24 cellular contexts compared by ENCODE assay signal in genomic region chr19:3253270-3253669, GRCh38. TPM values are rescaled to one million over a fixed set of nuclear protein-coding genes. Genes with fewer than 3 reads are reported as not detected.
DNase-seq lines count a peak whose midpoint lies in the region; ATAC-seq, FAIRE-seq and TF ChIP-seq lines count a peak whose summit lies in the region.
"Had no signal": no experiment of that assay in that cellular context is flagged by ENCODE, and none has a peak within 500 bp of the region (broad histone marks: within the 10 kb centered on the region; RNA-seq: fewer than 3 reads in every experiment).

No MANE protein-coding gene starts in this region.

- H3K27me3 ChIP-seq in HepG2 (ENCODE audit: control insufficient read depth in 1 of 2, insufficient read depth in 2 of 2, low read length in 2 of 2): no peaks in the 10 kb centered on the region; a peak in 2 of 5 replicates
- no peaks in the 10 kb centered on the region for H3K27me3 ChIP-seq in right lobe of liver
- H3K27me3 ChIP-seq in brain microvascular endothelial cell (replicated peaks): no peaks in the 10 kb centered on the region
- peaks cover 10% of the 10 kb centered on the region for H3K27me3 ChIP-seq in CD4-positive, alpha-beta T cell (ENCODE audit: control insufficient read depth, insufficient read depth, low read length)
- H3K27me3 ChIP-seq: BLaER1 treated with 17β-estradiol and CSF1 and Interleukin-3, amounts not matched to agents 10 nM and 100 nM; uterus had no signal

- no TSS peak for BruUV-seq in HepG2 (replicated peaks; lab: Mats Ljungman, UMichigan)

- no peak overlapping the region for H2AFZ ChIP-seq in HepG2 (ENCODE audit: low read length)

- no peak for TF ChIP-seq EP300 in HepG2 (IDR thresholded peaks at IDR 0.05; ENCODE audit: low read depth in 2 of 2, low read length in 2 of 2)
- TF ChIP-seq EP300 in HepG2 (CRISPR knock-in tag; IDR thresholded peaks at IDR 0.05; ENCODE audit: borderline replicate concordance): no peak

- intact Hi-C loops in HepG2 (cut with micrococcal nuclease; ENCODE audit: unreplicated experiment): no loop called here
- intact Hi-C loops in right lobe of liver (cut with DNase I): no loop called here
- intact Hi-C loops in CD4-positive, alpha-beta T cell (cut with DNase I, micrococcal nuclease): no loop called here

- H3K4me1 ChIP-seq in HepG2 (ENCODE audit: insufficient read depth, low read length): no peaks in the 10 kb centered on the region
- H3K4me1 ChIP-seq in right lobe of liver: no peaks in the 10 kb centered on the region
- H3K4me1 ChIP-seq: esophagus muscularis mucosa, uterus had no signal

- no peaks in the 10 kb centered on the region for H4K20me1 ChIP-seq in HepG2 (ENCODE audit: insufficient read depth, low read length)
- H4K20me1 ChIP-seq: BLaER1 treated with 17β-estradiol and CSF1 and Interleukin-3, amounts not matched to agents 10 nM and 100 nM had no signal

- H3K27ac ChIP-seq in HepG2 (ENCODE audit: extremely low read length, insufficient read depth, low read length): no peak overlapping the region
- H3K27ac ChIP-seq in right lobe of liver: no peak overlapping the region
- no peak overlapping the region for H3K27ac ChIP-seq in brain microvascular endothelial cell
- no peak overlapping the region for H3K27ac ChIP-seq in CD4-positive, alpha-beta T cell (ENCODE audit: low read depth, low read length)
- H3K27ac ChIP-seq: BLaER1 treated with 17β-estradiol and CSF1 and Interleukin-3, amounts not matched to agents 10 nM and 100 nM; esophagus muscularis mucosa; RWPE1; uterus had no signal

- CTCF ChIA-PET in HepG2 (lab: Yijun Ruan, JAX; ENCODE audit: low intra/inter-chr PET ratio, low total read pairs): no interaction called here
- CTCF ChIA-PET in CD4-positive, alpha-beta T cell (lab: Charles Lee): no interaction called here

- no peak for TF ChIP-seq RAD21 in HepG2 (CRISPR knock-in tag; IDR thresholded peaks at IDR 0.05)

- no peak for FAIRE-seq in HepG2 (lab: Jason Lieb, UNC)
- FAIRE-seq: astrocyte had no signal

- WGBS in HepG2 (ENCODE audit: low lambda C conversion rate): 0% methylated on average over 1 of the region's 3 CpGs
- WGBS in right lobe of liver (ENCODE audit: insufficient coverage, low coverage, low lambda C conversion rate, missing lambda C conversion rate): 0% methylated on average over 1 of the region's 3 CpGs

- no peak for TF ChIP-seq CTCF in HepG2 (CRISPR knock-in tag; IDR thresholded peaks at IDR 0.05)
- TF ChIP-seq CTCF in right lobe of liver (IDR thresholded peaks at IDR 0.05): no peak
- TF ChIP-seq CTCF in brain microvascular endothelial cell (IDR thresholded peaks at IDR 0.05; ENCODE audit: low read depth, low read length, missing control alignments): peak; percentile 5
- TF ChIP-seq CTCF in CD4-positive, alpha-beta T cell (IDR thresholded peaks at IDR 0.05): no peak

- ATAC-seq in HepG2 (no peak), right lobe of liver (no peak), HG02610 (IDR thresholded peaks at IDR 0.05; ENCODE audit: unreplicated experiment) (no peak), GM19351 (IDR thresholded peaks at IDR 0.05; ENCODE audit: unreplicated experiment) (no peak)
- no peak for ATAC-seq in CD4-positive, alpha-beta T cell (ENCODE audit: poor library complexity)
- ATAC-seq: activated CD4-positive, CD25-positive, alpha-beta regulatory T cell treated with anti-CD3 and anti-CD28 coated beads, Interleukin-2, amount 50 U/mL, for 24 hours; activated T-cell treated with anti-CD3 and anti-CD28 coated beads, Interleukin-2, amount 50 U/mL, for 72 hours; naive thymus-derived CD8-positive, alpha-beta T cell had no signal

- POLR2A ChIA-PET in HepG2 (lab: Yijun Ruan, JAX): no interaction called here
- POLR2A ChIA-PET in CD4-positive, alpha-beta T cell (lab: Charles Lee): no interaction called here

- no peaks in the 10 kb centered on the region for H3K36me3 Mint-ChIP-seq in CD4-positive, alpha-beta T cell (ENCODE audit: low read depth)
- H3K36me3 Mint-ChIP-seq: activated naive CD4-positive, alpha-beta T cell treated with anti-CD3 and anti-CD28 coated beads, Interleukin-2, amount 50 U/mL, for 24 hours; naive thymus-derived CD8-positive, alpha-beta T cell had no signal

- no peaks in the 10 kb centered on the region for H3K4me1 Mint-ChIP-seq in CD4-positive, alpha-beta T cell (ENCODE audit: low read depth)
- H3K4me1 Mint-ChIP-seq: activated naive CD4-positive, alpha-beta T cell treated with anti-CD3 and anti-CD28 coated beads, Interleukin-2, amount 50 U/mL, for 24 hours had no signal

- no peak overlapping the region for H3K4me3 Mint-ChIP-seq in CD4-positive, alpha-beta T cell
- H3K4me3 Mint-ChIP-seq: activated naive CD4-positive, alpha-beta T cell treated with anti-CD3 and anti-CD28 coated beads, Interleukin-2, amount 50 U/mL, for 24 hours; activated T-cell treated with anti-CD3 and anti-CD28 coated beads, Interleukin-2, amount 50 U/mL, for 72 hours; memory B cell; naive thymus-derived CD8-positive, alpha-beta T cell had no signal

- H3K9me3 ChIP-seq in HepG2 (ENCODE audit: low read length) (no peaks in the 10 kb centered on the region), right lobe of liver (no peaks in the 10 kb centered on the region)
- peaks cover 9% of the 10 kb centered on the region for H3K9me3 ChIP-seq in CD4-positive, alpha-beta T cell (ENCODE audit: control insufficient read depth, low read length)
- H3K9me3 ChIP-seq: uterus had no signal

- no peak overlapping the region for H3K4me2 ChIP-seq in HepG2 (ENCODE audit: low read depth, low read length)
- H3K4me2 ChIP-seq: BLaER1 treated with 17β-estradiol and CSF1 and Interleukin-3, amounts not matched to agents 10 nM and 100 nM had no signal

- no peak overlapping the region for H3K27ac Mint-ChIP-seq in CD4-positive, alpha-beta T cell
- H3K27ac Mint-ChIP-seq: activated naive CD4-positive, alpha-beta T cell treated with anti-CD3 and anti-CD28 coated beads, Interleukin-2, amount 50 U/mL, for 24 hours; activated T-cell treated with anti-CD3 and anti-CD28 coated beads, Interleukin-2, amount 50 U/mL, for 72 hours; memory B cell; naive thymus-derived CD8-positive, alpha-beta T cell had no signal

- TF ChIP-seq POLR2A in HepG2 (IDR thresholded peaks at IDR 0.05; ENCODE audit: insufficient read depth in 1 of 2, low read depth in 2 of 2, low read length in 2 of 2) (no peak), right lobe of liver (IDR thresholded peaks at IDR 0.05) (no peak)

- no peaks in the 10 kb centered on the region for H3K36me3 ChIP-seq in HepG2 (replicated peaks in 1 of 2; ENCODE audit: control insufficient read depth in 1 of 2, insufficient read depth in 2 of 2, low read length in 2 of 2)
- H3K36me3 ChIP-seq in right lobe of liver: no peaks in the 10 kb centered on the region
- H3K36me3 ChIP-seq in brain microvascular endothelial cell (replicated peaks): no peaks in the 10 kb centered on the region
- H3K36me3 ChIP-seq: esophagus muscularis mucosa, uterus had no signal

- in situ Hi-C loops in HepG2 (cut with HindIII; ENCODE audit: extremely low pct_ligation_motif_present, low pct_unique_long_range_greater_than_20kb) (no loop called here), brain microvascular endothelial cell (cut with HindIII; ENCODE audit: low pct_ligation_motif_present, low sequenced_read_pairs) (no loop called here)

- DNase-seq in HepG2 (ENCODE audit: low spot score): no peak
- DNase-seq in right lobe of liver: no peak
- DNase-seq in NCI-H69 (lab: John Stamatoyannopoulos, UW): peak; percentile 21
- no peak for DNase-seq in brain microvascular endothelial cell
- DNase-seq in activated CD8-positive, alpha-beta memory T cell treated with anti-CD3 and anti-CD28 coated beads, Interleukin-2, amount 50 U/mL, for 48 hours: no peak
- no peak for DNase-seq in CD4-positive, alpha-beta T cell
- DNase-seq: activated T-cell treated with anti-CD3 and anti-CD28 coated beads, Interleukin-2, amount 50 U/mL, for 72 hours; effector memory CD4-positive, alpha-beta T cell; MM.1S; naive thymus-derived CD8-positive, alpha-beta T cell; NCI-H1694 treated with DMSO at 0.1 percent for 48 hours; stimulated activated CD8-positive, alpha-beta memory T cell treated with anti-CD3 and anti-CD28 coated beads, Interleukin-4, amount 100 ng/mL, for 48 hours; T-helper 9 cell; uterus had no signal

- H3K4me3 ChIP-seq in HepG2 (replicated peaks in 1 of 3; ENCODE audit: insufficient read depth in 1 of 3, low read depth in 2 of 3, low read length in 3 of 3): no peak overlapping the region
- no peak overlapping the region for H3K4me3 ChIP-seq in right lobe of liver
- H3K4me3 ChIP-seq in brain microvascular endothelial cell (ENCODE audit: low read depth, low read length): no peak overlapping the region
- H3K4me3 ChIP-seq: BLaER1 treated with 17β-estradiol and CSF1 and Interleukin-3, amounts not matched to agents 10 nM and 100 nM; esophagus muscularis mucosa; uterus had no signal

- H3K79me2 ChIP-seq in HepG2 (ENCODE audit: insufficient read depth, low read length): no peaks in the 10 kb centered on the region

- no peaks in the 10 kb centered on the region for H3K9me3 Mint-ChIP-seq in CD4-positive, alpha-beta T cell
- H3K9me3 Mint-ChIP-seq: activated naive CD4-positive, alpha-beta T cell treated with anti-CD3 and anti-CD28 coated beads, Interleukin-2, amount 50 U/mL, for 24 hours had no signal

- H3K9ac ChIP-seq in HepG2 (ENCODE audit: insufficient read depth, low read depth, low read length): no peak overlapping the region
- H3K9ac ChIP-seq: BLaER1 treated with 17β-estradiol and CSF1 and Interleukin-3, amounts not matched to agents 10 nM and 100 nM had no signal

- H3K27me3 Mint-ChIP-seq in CD4-positive, alpha-beta T cell: peaks cover 15% of the 10 kb centered on the region

RNA-seq across cellular contexts. Expression of gene CELF5, which starts 28.8 kb away (rescaled TPM):
- 0.14 and 0.31 TPM in 2 replicates for total RNA-seq in HepG2 (2016; rRNA removed; fragmentation: Illumina TruSeq; extraction: Trizol)
- 0.35 TPM in 1 of 2 replicates, not detected in the other for total RNA-seq in HepG2 (2016; cell fraction: cytosol; rRNA removed; fragmentation: Illumina TruSeq; extraction: Trizol; ENCODE audit: low read depth)
- 0.16 and 0.30 TPM in 2 replicates for total RNA-seq in HepG2 (2016; cell fraction: insoluble cytoplasmic fraction; rRNA removed; fragmentation: Illumina TruSeq; extraction: Trizol)
- 0.12 and 0.28 TPM in 2 replicates for total RNA-seq in HepG2 (2016; cell fraction: membrane; rRNA removed; fragmentation: Illumina TruSeq; extraction: Trizol)
- total RNA-seq in HepG2 (2016; cell fraction: nucleus; rRNA removed; fragmentation: Illumina TruSeq; extraction: Trizol): 0.66 and 0.68 TPM in 2 replicates
- polyA plus RNA-seq in HepG2 (2011; rRNA removed): 0.84 and 0.91 TPM in 2 replicates
- 0.23 and 0.43 TPM in 2 replicates for polyA plus RNA-seq in HepG2 (2011; cell fraction: cytosol; rRNA removed)
- 3.4 and 3.5 TPM in 2 replicates for polyA plus RNA-seq in HepG2 (2011; cell fraction: nucleus; rRNA removed)
- polyA plus RNA-seq in HepG2 (2012): 2.1 and 2.4 TPM in 2 replicates
- polyA plus RNA-seq in HepG2 (2016; cell fraction: cytosol; fragmentation: Illumina TruSeq; extraction: Trizol; ENCODE audit: low read depth): 0.07 and 0.20 TPM in 2 replicates
- 0.19 and 0.47 TPM in 2 replicates for polyA plus RNA-seq in HepG2 (2016; cell fraction: insoluble cytoplasmic fraction; fragmentation: Illumina TruSeq; extraction: Trizol; ENCODE audit: low read depth)
- 0.15 and 0.30 TPM in 2 replicates for polyA plus RNA-seq in HepG2 (2016; cell fraction: membrane; fragmentation: Illumina TruSeq; extraction: Trizol; ENCODE audit: low read depth)
- polyA plus RNA-seq in HepG2 (2016; cell fraction: nucleus; fragmentation: Illumina TruSeq; extraction: Trizol; ENCODE audit: insufficient read depth, low read depth): 1.6 and 1.9 TPM in 2 replicates
- 0.44 and 0.56 TPM in 2 replicates for polyA minus RNA-seq in HepG2 (2011; rRNA and poly(A)+ RNA removed; ENCODE audit: low replicate concordance)
- 0.40 TPM in 1 of 2 replicates, not detected in the other for polyA minus RNA-seq in HepG2 (2011; cell fraction: cytosol; rRNA and poly(A)+ RNA removed)
- polyA minus RNA-seq in HepG2 (2011; cell fraction: nucleus; rRNA and poly(A)+ RNA removed): 0.75 and 0.77 TPM in 2 replicates
- total RNA-seq in right lobe of liver: 1 to 10 TPM in 1 of 6 experiments, under 1 TPM in 5; 0.07 to 1.6 (median 0.34) TPM
- under 1 TPM; 0.36 TPM for total RNA-seq in CD4-positive, alpha-beta T cell
- total RNA-seq: subcutaneous adipose tissue had no signal
- polyA plus RNA-seq: naive thymus-derived CD8-positive, alpha-beta T cell had no signal
